1 cellular context compared by ENCODE assay signal in the genomic region with DNA sequence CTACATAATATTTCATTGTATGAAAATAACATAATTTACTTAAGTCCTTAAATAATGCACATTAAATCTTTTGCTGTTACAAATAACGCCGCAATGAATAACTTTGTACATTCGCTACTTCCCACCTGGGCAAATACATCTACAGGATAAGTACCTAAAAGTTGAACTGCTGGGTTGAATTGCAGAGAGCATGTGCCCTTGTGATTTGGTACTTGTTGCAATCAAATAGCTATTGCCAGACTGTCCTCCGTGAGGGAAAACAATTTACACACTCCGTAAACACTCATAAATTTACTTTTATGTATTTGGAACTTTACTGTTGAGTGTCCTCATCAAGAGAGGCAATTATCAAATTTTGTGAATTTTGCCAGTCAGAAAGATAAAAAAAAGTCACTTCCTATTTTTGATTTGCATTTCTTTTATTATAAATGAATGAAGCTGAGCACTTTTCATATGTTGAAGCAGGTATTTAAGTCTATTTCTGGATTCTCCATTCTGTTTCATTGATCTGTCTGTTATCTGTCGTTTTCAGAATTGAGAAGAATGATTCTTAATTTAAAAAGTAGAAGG.
TF ChIP-seq lines count a peak whose summit lies in the region.

No MANE protein-coding gene starts in this region.

TF ChIP-seq in GM23338, 12 proteins besides CTCF, POLR2A, EP300 and RAD21 (continued from another document):
- TF ChIP-seq, protein P1, sequence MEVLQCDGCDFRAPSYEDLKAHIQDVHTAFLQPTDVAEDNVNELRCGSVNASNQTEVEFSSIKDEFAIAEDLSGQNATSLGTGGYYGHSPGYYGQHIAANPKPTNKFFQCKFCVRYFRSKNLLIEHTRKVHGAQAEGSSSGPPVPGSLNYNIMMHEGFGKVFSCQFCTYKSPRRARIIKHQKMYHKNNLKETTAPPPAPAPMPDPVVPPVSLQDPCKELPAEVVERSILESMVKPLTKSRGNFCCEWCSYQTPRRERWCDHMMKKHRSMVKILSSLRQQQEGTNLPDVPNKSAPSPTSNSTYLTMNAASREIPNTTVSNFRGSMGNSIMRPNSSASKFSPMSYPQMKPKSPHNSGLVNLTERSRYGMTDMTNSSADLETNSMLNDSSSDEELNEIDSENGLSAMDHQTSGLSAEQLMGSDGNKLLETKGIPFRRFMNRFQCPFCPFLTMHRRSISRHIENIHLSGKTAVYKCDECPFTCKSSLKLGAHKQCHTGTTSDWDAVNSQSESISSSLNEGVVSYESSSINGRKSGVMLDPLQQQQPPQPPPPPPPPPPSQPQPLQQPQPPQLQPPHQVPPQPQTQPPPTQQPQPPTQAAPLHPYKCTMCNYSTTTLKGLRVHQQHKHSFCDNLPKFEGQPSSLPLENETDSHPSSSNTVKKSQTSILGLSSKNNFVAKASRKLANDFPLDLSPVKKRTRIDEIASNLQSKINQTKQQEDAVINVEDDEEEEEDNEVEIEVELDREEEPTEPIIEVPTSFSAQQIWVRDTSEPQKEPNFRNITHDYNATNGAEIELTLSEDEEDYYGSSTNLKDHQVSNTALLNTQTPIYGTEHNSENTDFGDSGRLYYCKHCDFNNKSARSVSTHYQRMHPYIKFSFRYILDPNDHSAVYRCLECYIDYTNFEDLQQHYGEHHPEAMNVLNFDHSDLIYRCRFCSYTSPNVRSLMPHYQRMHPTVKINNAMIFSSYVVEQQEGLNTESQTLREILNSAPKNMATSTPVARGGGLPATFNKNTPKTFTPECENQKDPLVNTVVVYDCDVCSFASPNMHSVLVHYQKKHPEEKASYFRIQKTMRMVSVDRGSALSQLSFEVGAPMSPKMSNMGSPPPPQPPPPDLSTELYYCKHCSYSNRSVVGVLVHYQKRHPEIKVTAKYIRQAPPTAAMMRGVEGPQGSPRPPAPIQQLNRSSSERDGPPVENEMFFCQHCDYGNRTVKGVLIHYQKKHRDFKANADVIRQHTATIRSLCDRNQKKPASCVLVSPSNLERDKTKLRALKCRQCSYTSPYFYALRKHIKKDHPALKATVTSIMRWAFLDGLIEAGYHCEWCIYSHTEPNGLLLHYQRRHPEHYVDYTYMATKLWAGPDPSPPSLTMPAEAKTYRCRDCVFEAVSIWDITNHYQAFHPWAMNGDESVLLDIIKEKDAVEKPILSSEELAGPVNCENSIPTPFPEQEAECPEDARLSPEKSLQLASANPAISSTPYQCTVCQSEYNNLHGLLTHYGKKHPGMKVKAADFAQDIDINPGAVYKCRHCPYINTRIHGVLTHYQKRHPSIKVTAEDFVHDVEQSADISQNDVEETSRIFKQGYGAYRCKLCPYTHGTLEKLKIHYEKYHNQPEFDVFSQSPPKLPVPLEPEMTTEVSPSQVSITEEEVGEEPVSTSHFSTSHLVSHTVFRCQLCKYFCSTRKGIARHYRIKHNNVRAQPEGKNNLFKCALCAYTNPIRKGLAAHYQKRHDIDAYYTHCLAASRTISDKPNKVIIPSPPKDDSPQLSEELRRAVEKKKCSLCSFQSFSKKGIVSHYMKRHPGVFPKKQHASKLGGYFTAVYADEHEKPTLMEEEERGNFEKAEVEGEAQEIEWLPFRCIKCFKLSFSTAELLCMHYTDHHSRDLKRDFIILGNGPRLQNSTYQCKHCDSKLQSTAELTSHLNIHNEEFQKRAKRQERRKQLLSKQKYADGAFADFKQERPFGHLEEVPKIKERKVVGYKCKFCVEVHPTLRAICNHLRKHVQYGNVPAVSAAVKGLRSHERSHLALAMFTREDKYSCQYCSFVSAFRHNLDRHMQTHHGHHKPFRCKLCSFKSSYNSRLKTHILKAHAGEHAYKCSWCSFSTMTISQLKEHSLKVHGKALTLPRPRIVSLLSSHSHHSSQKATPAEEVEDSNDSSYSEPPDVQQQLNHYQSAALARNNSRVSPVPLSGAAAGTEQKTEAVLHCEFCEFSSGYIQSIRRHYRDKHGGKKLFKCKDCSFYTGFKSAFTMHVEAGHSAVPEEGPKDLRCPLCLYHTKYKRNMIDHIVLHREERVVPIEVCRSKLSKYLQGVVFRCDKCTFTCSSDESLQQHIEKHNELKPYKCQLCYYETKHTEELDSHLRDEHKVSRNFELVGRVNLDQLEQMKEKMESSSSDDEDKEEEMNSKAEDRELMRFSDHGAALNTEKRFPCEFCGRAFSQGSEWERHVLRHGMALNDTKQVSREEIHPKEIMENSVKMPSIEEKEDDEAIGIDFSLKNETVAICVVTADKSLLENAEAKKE (CRISPR knock-in tag; IDR thresholded peaks at IDR 0.05), result no peak
- TF ChIP-seq STAT1 (IDR thresholded peaks at IDR 0.05; ENCODE audit: unreplicated experiment) (no peak), ZNF331 (CRISPR knock-in tag; IDR thresholded peaks at IDR 0.05; ENCODE audit: low read depth) (no peak), EZH2 (IDR thresholded peaks at IDR 0.05; ENCODE audit: low read depth, unreplicated experiment) (no peak), NANOG (IDR thresholded peaks at IDR 0.05; ENCODE audit: borderline replicate concordance) (no peak), ZNF114 (CRISPR knock-in tag; IDR thresholded peaks at IDR 0.05) (no peak), POLR2AphosphoS5 (IDR thresholded peaks at IDR 0.05; ENCODE audit: low read depth) (no peak)
- TF ChIP-seq, protein P2, sequence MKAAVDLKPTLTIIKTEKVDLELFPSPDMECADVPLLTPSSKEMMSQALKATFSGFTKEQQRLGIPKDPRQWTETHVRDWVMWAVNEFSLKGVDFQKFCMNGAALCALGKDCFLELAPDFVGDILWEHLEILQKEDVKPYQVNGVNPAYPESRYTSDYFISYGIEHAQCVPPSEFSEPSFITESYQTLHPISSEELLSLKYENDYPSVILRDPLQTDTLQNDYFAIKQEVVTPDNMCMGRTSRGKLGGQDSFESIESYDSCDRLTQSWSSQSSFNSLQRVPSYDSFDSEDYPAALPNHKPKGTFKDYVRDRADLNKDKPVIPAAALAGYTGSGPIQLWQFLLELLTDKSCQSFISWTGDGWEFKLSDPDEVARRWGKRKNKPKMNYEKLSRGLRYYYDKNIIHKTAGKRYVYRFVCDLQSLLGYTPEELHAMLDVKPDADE (IDR thresholded peaks at IDR 0.05), result no peak
- TF ChIP-seq, protein P3, sequence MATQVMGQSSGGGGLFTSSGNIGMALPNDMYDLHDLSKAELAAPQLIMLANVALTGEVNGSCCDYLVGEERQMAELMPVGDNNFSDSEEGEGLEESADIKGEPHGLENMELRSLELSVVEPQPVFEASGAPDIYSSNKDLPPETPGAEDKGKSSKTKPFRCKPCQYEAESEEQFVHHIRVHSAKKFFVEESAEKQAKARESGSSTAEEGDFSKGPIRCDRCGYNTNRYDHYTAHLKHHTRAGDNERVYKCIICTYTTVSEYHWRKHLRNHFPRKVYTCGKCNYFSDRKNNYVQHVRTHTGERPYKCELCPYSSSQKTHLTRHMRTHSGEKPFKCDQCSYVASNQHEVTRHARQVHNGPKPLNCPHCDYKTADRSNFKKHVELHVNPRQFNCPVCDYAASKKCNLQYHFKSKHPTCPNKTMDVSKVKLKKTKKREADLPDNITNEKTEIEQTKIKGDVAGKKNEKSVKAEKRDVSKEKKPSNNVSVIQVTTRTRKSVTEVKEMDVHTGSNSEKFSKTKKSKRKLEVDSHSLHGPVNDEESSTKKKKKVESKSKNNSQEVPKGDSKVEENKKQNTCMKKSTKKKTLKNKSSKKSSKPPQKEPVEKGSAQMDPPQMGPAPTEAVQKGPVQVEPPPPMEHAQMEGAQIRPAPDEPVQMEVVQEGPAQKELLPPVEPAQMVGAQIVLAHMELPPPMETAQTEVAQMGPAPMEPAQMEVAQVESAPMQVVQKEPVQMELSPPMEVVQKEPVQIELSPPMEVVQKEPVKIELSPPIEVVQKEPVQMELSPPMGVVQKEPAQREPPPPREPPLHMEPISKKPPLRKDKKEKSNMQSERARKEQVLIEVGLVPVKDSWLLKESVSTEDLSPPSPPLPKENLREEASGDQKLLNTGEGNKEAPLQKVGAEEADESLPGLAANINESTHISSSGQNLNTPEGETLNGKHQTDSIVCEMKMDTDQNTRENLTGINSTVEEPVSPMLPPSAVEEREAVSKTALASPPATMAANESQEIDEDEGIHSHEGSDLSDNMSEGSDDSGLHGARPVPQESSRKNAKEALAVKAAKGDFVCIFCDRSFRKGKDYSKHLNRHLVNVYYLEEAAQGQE (IDR thresholded peaks at IDR 0.05; ENCODE audit: unreplicated experiment), result no peak
